8 cellular contexts compared by ENCODE assay signal in the genomic region with DNA sequence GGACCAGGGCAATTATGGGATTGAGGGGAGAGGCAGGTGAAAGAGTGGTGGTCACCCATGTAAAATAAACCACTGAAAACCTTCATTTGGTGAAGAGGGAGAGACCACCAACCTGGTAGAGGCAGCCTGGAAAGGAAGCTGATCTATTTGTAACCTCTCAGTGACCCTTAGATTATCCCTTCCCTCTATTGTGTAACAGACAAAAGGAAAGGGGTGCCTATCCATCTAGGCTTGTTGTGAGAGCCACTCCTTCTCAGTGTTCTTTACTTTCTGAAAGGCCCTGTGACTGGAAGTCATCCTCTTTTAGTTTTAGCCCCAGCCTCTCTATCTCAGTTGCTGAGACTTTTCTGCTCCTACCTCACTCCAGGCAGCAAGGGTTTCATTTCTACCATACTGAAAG.
"Had no signal": no experiment of that assay in that cellular context is flagged by ENCODE, and none has a peak within 500 bp of the region (broad histone marks: within the 10 kb centered on the region; RNA-seq: fewer than 3 reads in every experiment).

No MANE protein-coding gene starts in this region.

- H3K9me3 ChIP-seq: vagina had no signal

- H3K36me3 ChIP-seq: vagina had no signal

- H2AFZ ChIP-seq: hepatocyte had no signal

- H3K4me1 ChIP-seq: vagina had no signal

- H3K27me3 ChIP-seq: hepatocyte, vagina had no signal

- H3K79me2 ChIP-seq: hepatocyte had no signal

- DNase-seq: activated T-cell treated with anti-CD3 and anti-CD28 coated beads for 4 hours; effector memory CD4-positive, alpha-beta T cell; stimulated activated CD4-positive, alpha-beta T cell treated with anti-CD3 and anti-CD28 coated beads, Interleukin-1b, Interleukin-23, amount 100 ng/mL, for 48 hours; stimulated activated naive CD4-positive, alpha-beta T cell treated with Interleukin-2 at 50 U/mL for 16 hours; WERI-Rb-1 had no signal

- H3K4me3 ChIP-seq: hepatocyte, lung, vagina had no signal

- H3K27ac ChIP-seq: hepatocyte, vagina, WERI-Rb-1 had no signal
